Comparison of ENCODE assay signal across 16 cellular contexts in genomic region chr7:111531993-111532392, GRCh38. TPM values are rescaled to one million over a fixed set of nuclear protein-coding genes. Genes with fewer than 3 reads are reported as not detected.
DNase-seq lines count a peak whose midpoint lies in the region; ATAC-seq and TF ChIP-seq lines count a peak whose summit lies in the region.
"Had no signal": no experiment of that assay in that cellular context is flagged by ENCODE, and none has a peak within 500 bp of the region (broad histone marks: within the 10 kb centered on the region; RNA-seq: fewer than 3 reads in every experiment).

No MANE protein-coding gene starts in this region.

- DNase-seq in activated CD8-positive, alpha-beta T cell treated with anti-CD3 and anti-CD28 coated beads for 36 hours: peak; percentile 8
- no peak for DNase-seq in activated CD8-positive, alpha-beta T cell treated with anti-CD3 and anti-CD28 coated beads, Interleukin-2, amount 10 ng/mL, durations not matched to agents 7 days and 5 days
- DNase-seq in PC-3 (no peak), fibroblast of the aortic adventitia (ENCODE audit: low read depth) (peak; percentile 37), vagina (ENCODE audit: extremely low spot score in 2 of 2) (no peak), SW 1271 (lab: John Stamatoyannopoulos, UW) (no peak)
- DNase-seq in stimulated activated naive B cell treated with anti-CD40 and anti-IgM and Interleukin-4, amounts not matched to agents 10 μg/mL and 1 μg/mL and 100 μg/mL, for 72 hours: no peak
- DNase-seq: activated CD4-positive, alpha-beta memory T cell treated with anti-CD3 and anti-CD28 coated beads for 36 hours; amygdala; NK-92 treated with Interleukin-12 subunit alpha and Interleukin-12 subunit beta, amount 100 ng/mL, for 24 hours; small intestine; T1000 had no signal

- peaks cover 3% of the 10 kb centered on the region for H3F3A ChIP-seq in PC-3 (ENCODE audit: low read length, unreplicated experiment)

- peaks cover 26% of the 10 kb centered on the region for H3K4me1 Mint-ChIP-seq in activated CD8-positive, alpha-beta T cell treated with anti-CD3 and anti-CD28 coated beads for 36 hours (ENCODE audit: low read depth)
- H3K4me1 Mint-ChIP-seq in activated CD8-positive, alpha-beta T cell treated with anti-CD3 and anti-CD28 coated beads, Interleukin-2, amount 10 ng/mL, durations not matched to agents 7 days and 5 days (ENCODE audit: low read depth): peaks cover 16% of the 10 kb centered on the region
- H3K4me1 Mint-ChIP-seq in stimulated activated naive B cell treated with anti-CD40 and anti-IgM and Interleukin-4, amounts not matched to agents 10 μg/mL and 1 μg/mL and 100 μg/mL, for 72 hours: peaks cover 26 to 67% of the 10 kb centered on the region in 2 donors

- H3K9ac ChIP-seq in PC-3 (ENCODE audit: low read length): peak overlapping the region; percentile 18; the same call in 1 of the 2 replicates

- no peaks in the 10 kb centered on the region for H3K9me3 Mint-ChIP-seq in activated CD8-positive, alpha-beta T cell treated with anti-CD3 and anti-CD28 coated beads for 36 hours
- H3K9me3 Mint-ChIP-seq in activated CD8-positive, alpha-beta T cell treated with anti-CD3 and anti-CD28 coated beads, Interleukin-2, amount 10 ng/mL, durations not matched to agents 7 days and 5 days (ENCODE audit: insufficient read depth): no peaks in the 10 kb centered on the region
- H3K9me3 Mint-ChIP-seq in stimulated activated naive B cell treated with anti-CD40 and anti-IgM and Interleukin-4, amounts not matched to agents 10 μg/mL and 1 μg/mL and 100 μg/mL, for 72 hours: no peaks in the 10 kb centered on the region
- H3K9me3 Mint-ChIP-seq: activated CD4-positive, alpha-beta memory T cell treated with anti-CD3 and anti-CD28 coated beads for 36 hours; activated T-helper 1 cell treated with anti-CD3 and anti-CD28 coated beads, Interleukin-12 subunit alpha, Interleukin-12 subunit beta, Interleukin-2, Interleukin-4 antibody, amounts not matched to agents 30 ng/mL and 10 ng/mL and 1 ng/mL, durations not matched to agents 14 hours and 24 hours and 36 hours; stimulated activated effector memory CD8-positive, alpha-beta T cell treated with anti-CD3 and anti-CD28 coated beads, Interleukin-12 subunit alpha, Interleukin-12 subunit beta, amount 100 ng/mL, for 72 hours had no signal

- peak overlapping the region; percentile 95 for H3K27ac ChIP-seq in PC-3 (ENCODE audit: low read length)
- H3K27ac ChIP-seq in vagina: no peak overlapping the region
- H3K27ac ChIP-seq: SJCRH30 had no signal

- TF ChIP-seq CTCF in activated CD8-positive, alpha-beta T cell treated with anti-CD3 and anti-CD28 coated beads for 36 hours (IDR thresholded peaks at IDR 0.05): no peak
- no peak for TF ChIP-seq CTCF in PC-3 (conservative IDR thresholded peaks at IDR 0.05; ENCODE audit: low read depth, low read length)
- no peak for TF ChIP-seq CTCF in fibroblast of the aortic adventitia (IDR thresholded peaks at IDR 0.05; ENCODE audit: insufficient read depth, low read length)
- TF ChIP-seq CTCF in vagina (IDR thresholded peaks at IDR 0.05): no peak

- H3K9me3 ChIP-seq in PC-3 (ENCODE audit: low read length) (no peaks in the 10 kb centered on the region), vagina (no peaks in the 10 kb centered on the region)
- H3K9me3 ChIP-seq: SJCRH30 had no signal

- peaks cover 33% of the 10 kb centered on the region for H3K4me1 ChIP-seq in PC-3 (ENCODE audit: insufficient read depth, low read length)
- peaks cover 14% of the 10 kb centered on the region for H3K4me1 ChIP-seq in vagina

- H3K4me2 ChIP-seq in PC-3 (ENCODE audit: low read length): no peak overlapping the region

- H3K9me2 ChIP-seq in PC-3 (replicated peaks; ENCODE audit: low read length): no peaks in the 10 kb centered on the region

- H3K4me3 Mint-ChIP-seq in activated CD8-positive, alpha-beta T cell treated with anti-CD3 and anti-CD28 coated beads for 36 hours: no peak overlapping the region
- no peak overlapping the region for H3K4me3 Mint-ChIP-seq in activated CD8-positive, alpha-beta T cell treated with anti-CD3 and anti-CD28 coated beads, Interleukin-2, amount 10 ng/mL, durations not matched to agents 7 days and 5 days
- peak overlapping the region in 1 of 2 donors; percentile 9 for H3K4me3 Mint-ChIP-seq in stimulated activated naive B cell treated with anti-CD40 and anti-IgM and Interleukin-4, amounts not matched to agents 10 μg/mL and 1 μg/mL and 100 μg/mL, for 72 hours
- H3K4me3 Mint-ChIP-seq: activated CD4-positive, alpha-beta memory T cell treated with anti-CD3 and anti-CD28 coated beads for 36 hours; activated T-helper 1 cell treated with anti-CD3 and anti-CD28 coated beads, Interleukin-12 subunit alpha, Interleukin-12 subunit beta, Interleukin-2, Interleukin-4 antibody, amounts not matched to agents 30 ng/mL and 10 ng/mL and 1 ng/mL, durations not matched to agents 14 hours and 24 hours and 36 hours; stimulated activated effector memory CD8-positive, alpha-beta T cell treated with anti-CD3 and anti-CD28 coated beads, Interleukin-12 subunit alpha, Interleukin-12 subunit beta, amount 100 ng/mL, for 72 hours had no signal

- H3K27ac Mint-ChIP-seq in activated CD8-positive, alpha-beta T cell treated with anti-CD3 and anti-CD28 coated beads for 36 hours: no peak overlapping the region
- no peak overlapping the region for H3K27ac Mint-ChIP-seq in activated CD8-positive, alpha-beta T cell treated with anti-CD3 and anti-CD28 coated beads, Interleukin-2, amount 10 ng/mL, durations not matched to agents 7 days and 5 days
- H3K27ac Mint-ChIP-seq in stimulated activated naive B cell treated with anti-CD40 and anti-IgM and Interleukin-4, amounts not matched to agents 10 μg/mL and 1 μg/mL and 100 μg/mL, for 72 hours: peak overlapping the region; percentile 14
- H3K27ac Mint-ChIP-seq: activated CD4-positive, alpha-beta memory T cell treated with anti-CD3 and anti-CD28 coated beads for 36 hours; activated T-helper 1 cell treated with anti-CD3 and anti-CD28 coated beads, Interleukin-12 subunit alpha, Interleukin-12 subunit beta, Interleukin-2, Interleukin-4 antibody, amounts not matched to agents 30 ng/mL and 10 ng/mL and 1 ng/mL, durations not matched to agents 14 hours and 24 hours and 36 hours; stimulated activated effector memory CD8-positive, alpha-beta T cell treated with anti-CD3 and anti-CD28 coated beads, Interleukin-12 subunit alpha, Interleukin-12 subunit beta, amount 100 ng/mL, for 72 hours had no signal

- H3K4me3 ChIP-seq in PC-3 (ENCODE audit: low read length) (no peak overlapping the region), fibroblast of the aortic adventitia (ENCODE audit: low read depth, low read length) (no peak overlapping the region), vagina (no peak overlapping the region)
- H3K4me3 ChIP-seq: SJCRH30 had no signal

- no TSS peak for BruUV-seq in PC-3 (replicated peaks; lab: Mats Ljungman, UMichigan)

- peaks cover 19% of the 10 kb centered on the region for H3K36me3 Mint-ChIP-seq in activated CD8-positive, alpha-beta T cell treated with anti-CD3 and anti-CD28 coated beads for 36 hours (ENCODE audit: low read depth)
- H3K36me3 Mint-ChIP-seq in activated CD8-positive, alpha-beta T cell treated with anti-CD3 and anti-CD28 coated beads, Interleukin-2, amount 10 ng/mL, durations not matched to agents 7 days and 5 days (ENCODE audit: low read depth): peaks cover 2% of the 10 kb centered on the region
- H3K36me3 Mint-ChIP-seq in stimulated activated naive B cell treated with anti-CD40 and anti-IgM and Interleukin-4, amounts not matched to agents 10 μg/mL and 1 μg/mL and 100 μg/mL, for 72 hours: peaks cover 5 to 8% of the 10 kb centered on the region in 2 donors
- H3K36me3 Mint-ChIP-seq: stimulated activated effector memory CD8-positive, alpha-beta T cell treated with anti-CD3 and anti-CD28 coated beads, Interleukin-12 subunit alpha, Interleukin-12 subunit beta, amount 100 ng/mL, for 72 hours had no signal

- H3K36me3 ChIP-seq in PC-3 (ENCODE audit: low read depth, low read length): no peaks in the 10 kb centered on the region
- H3K36me3 ChIP-seq in vagina: no peaks in the 10 kb centered on the region
- H3K36me3 ChIP-seq: SJCRH30 had no signal

- H2AFZ ChIP-seq in PC-3 (ENCODE audit: low read length): no peak overlapping the region

- H3K27me3 ChIP-seq in PC-3 (ENCODE audit: low read length): no peaks in the 10 kb centered on the region
- no peaks in the 10 kb centered on the region for H3K27me3 ChIP-seq in vagina
- H3K27me3 ChIP-seq: SJCRH30 had no signal

- H3K79me2 ChIP-seq in PC-3 (ENCODE audit: low read length): 0 out of 2 replicates have a peak, but pooled peaks cover 5% of the 10 kb centered on the region

- no peak for TF ChIP-seq POLR2A in vagina (IDR thresholded peaks at IDR 0.05)

- CTCF ChIA-PET in activated CD8-positive, alpha-beta T cell treated with anti-CD3 and anti-CD28 coated beads for 36 hours (lab: Charles Lee): no interaction called here
- CTCF ChIA-PET in activated CD8-positive, alpha-beta T cell treated with anti-CD3 and anti-CD28 coated beads, Interleukin-2, amount 10 ng/mL, durations not matched to agents 7 days and 5 days (lab: Charles Lee): no interaction called here
- CTCF ChIA-PET in PC-3 (lab: Charles Lee): no interaction called here

- intact Hi-C loops in activated CD8-positive, alpha-beta T cell treated with anti-CD3 and anti-CD28 coated beads for 36 hours (cut with micrococcal nuclease): no loop called here
- intact Hi-C loops in PC-3 (cut with micrococcal nuclease) (loop anchor here (5.0 kb wide), 1 partner anchor 35 kb away; no protein-coding TSS in a partner anchor), vagina (cut with DNase I) (no loop called here)

- H4K20me1 ChIP-seq in PC-3 (ENCODE audit: low read length): no peaks in the 10 kb centered on the region

- H3K27me3 Mint-ChIP-seq in activated CD8-positive, alpha-beta T cell treated with anti-CD3 and anti-CD28 coated beads for 36 hours: no peaks in the 10 kb centered on the region
- H3K27me3 Mint-ChIP-seq in activated CD8-positive, alpha-beta T cell treated with anti-CD3 and anti-CD28 coated beads, Interleukin-2, amount 10 ng/mL, durations not matched to agents 7 days and 5 days (ENCODE audit: low read depth): no peaks in the 10 kb centered on the region
- H3K27me3 Mint-ChIP-seq in stimulated activated naive B cell treated with anti-CD40 and anti-IgM and Interleukin-4, amounts not matched to agents 10 μg/mL and 1 μg/mL and 100 μg/mL, for 72 hours: no peaks in the 10 kb centered on the region
- H3K27me3 Mint-ChIP-seq: activated CD4-positive, alpha-beta memory T cell treated with anti-CD3 and anti-CD28 coated beads for 36 hours had no signal

- ATAC-seq in activated CD8-positive, alpha-beta T cell treated with anti-CD3 and anti-CD28 coated beads for 36 hours: no peak
- ATAC-seq in activated CD8-positive, alpha-beta T cell treated with anti-CD3 and anti-CD28 coated beads, Interleukin-2, amount 10 ng/mL, durations not matched to agents 7 days and 5 days: no peak
- no peak for ATAC-seq in PC-3
- peak; percentile 35 to 57 for ATAC-seq in stimulated activated naive B cell treated with anti-CD40 and anti-IgM and Interleukin-4, amounts not matched to agents 10 μg/mL and 1 μg/mL and 100 μg/mL, for 72 hours (replicated peaks)
- ATAC-seq in HG02642 (IDR thresholded peaks at IDR 0.05; ENCODE audit: poor library complexity, unreplicated experiment): no peak
- ATAC-seq: stimulated activated effector memory CD8-positive, alpha-beta T cell treated with anti-CD3 and anti-CD28 coated beads, Interleukin-12 subunit alpha, Interleukin-12 subunit beta, amount 100 ng/mL, for 72 hours had no signal

- POLR2A ChIA-PET in activated CD8-positive, alpha-beta T cell treated with anti-CD3 and anti-CD28 coated beads for 36 hours (lab: Charles Lee): no interaction called here
- POLR2A ChIA-PET in activated CD8-positive, alpha-beta T cell treated with anti-CD3 and anti-CD28 coated beads, Interleukin-2, amount 10 ng/mL, durations not matched to agents 7 days and 5 days (lab: Charles Lee): no interaction called here
- POLR2A ChIA-PET in PC-3 (lab: Charles Lee; ENCODE audit: unreplicated experiment): no interaction called here

RNA-seq across cellular contexts. Expression of gene IMMP2L, which starts 30.3 kb away (rescaled TPM):
- total RNA-seq in activated CD8-positive, alpha-beta T cell treated with anti-CD3 and anti-CD28 coated beads for 36 hours: 10 to 100 TPM; 17.4 to 30.2 TPM
- total RNA-seq in activated CD8-positive, alpha-beta T cell treated with anti-CD3 and anti-CD28 coated beads, Interleukin-2, amount 10 ng/mL, durations not matched to agents 7 days and 5 days: 1 to 10 TPM; 7.1 to 9.7 TPM
- total RNA-seq in PC-3 (2014; rRNA removed) (8.6 and 15.4 TPM in 2 replicates), fibroblast of the aortic adventitia (ENCODE audit: low replicate concordance) (9.9 and 24.1 TPM in 2 replicates), vagina (13.3 TPM)

Comparison
In these comparisons a context has a peak if more than half of its experiments do, and no peak if none do; other contexts are left out.
1. DNase-seq: peak in activated CD8-positive, alpha-beta T cell treated with anti-CD3 and anti-CD28 coated beads for 36 hours (single experiment) and fibroblast of the aortic adventitia (single experiment); none in activated CD8-positive, alpha-beta T cell treated with anti-CD3 and anti-CD28 coated beads, Interleukin-2, amount 10 ng/mL, durations not matched to agents 7 days and 5 days (single experiment), PC-3 (single experiment), stimulated activated naive B cell treated with anti-CD40 and anti-IgM and Interleukin-4, amounts not matched to agents 10 μg/mL and 1 μg/mL and 100 μg/mL, for 72 hours (single experiment), vagina (0 of 2) and SW 1271 (0 of 2).
2. ATAC-seq: peak in stimulated activated naive B cell treated with anti-CD40 and anti-IgM and Interleukin-4, amounts not matched to agents 10 μg/mL and 1 μg/mL and 100 μg/mL, for 72 hours (2 of 2); none in activated CD8-positive, alpha-beta T cell treated with anti-CD3 and anti-CD28 coated beads for 36 hours (single experiment), activated CD8-positive, alpha-beta T cell treated with anti-CD3 and anti-CD28 coated beads, Interleukin-2, amount 10 ng/mL, durations not matched to agents 7 days and 5 days (single experiment), PC-3 (single experiment) and HG02642 (single experiment).